Comparison of ENCODE assay signal across 8 cellular contexts in genomic region chr15:88636039-88636438, GRCh38. TPM values are rescaled to one million over a fixed set of nuclear protein-coding genes. Genes with fewer than 3 reads are reported as not detected.
DNase-seq lines count a peak whose midpoint lies in the region; ATAC-seq and TF ChIP-seq lines count a peak whose summit lies in the region.

No MANE protein-coding gene starts in this region.

- H3K9me2 ChIP-seq in OCI-LY1 (ENCODE audit: low read depth, low read length), result no peaks in the 10 kb centered on the region

- ATAC-seq in activated T-cell treated with anti-CD3 and anti-CD28 coated beads, Interleukin-2, amount 50 U/mL, for 72 hours (replicated peaks in 1 of 2), result peak; percentile 14 to 32
- ATAC-seq in stimulated activated naive CD8-positive, alpha-beta T cell treated with anti-CD3 and anti-CD28 coated beads, Interleukin-15, amount 100 ng/mL, for 72 hours, result peak; percentile 6
- ATAC-seq in HG03280 (IDR thresholded peaks at IDR 0.05; ENCODE audit: unreplicated experiment) (no peak), HG03457 (IDR thresholded peaks at IDR 0.05; ENCODE audit: unreplicated experiment) (no peak)

- no peaks in the 10 kb centered on the region for H3K9me3 Mint-ChIP-seq in activated T-cell treated with anti-CD3 and anti-CD28 coated beads, Interleukin-2, amount 50 U/mL, for 72 hours
- H3K9me3 Mint-ChIP-seq in stimulated activated naive CD8-positive, alpha-beta T cell treated with anti-CD3 and anti-CD28 coated beads, Interleukin-15, amount 100 ng/mL, for 72 hours, result no peaks in the 10 kb centered on the region

- peak overlapping the region; percentile 82 for H3K27ac Mint-ChIP-seq in activated T-cell treated with anti-CD3 and anti-CD28 coated beads, Interleukin-2, amount 50 U/mL, for 72 hours
- H3K27ac Mint-ChIP-seq in stimulated activated naive CD8-positive, alpha-beta T cell treated with anti-CD3 and anti-CD28 coated beads, Interleukin-15, amount 100 ng/mL, for 72 hours, result peak overlapping the region; percentile 95 to 98

- H2AFZ ChIP-seq in OCI-LY1 (ENCODE audit: low read length), result no peak overlapping the region

- H3K79me2 ChIP-seq in OCI-LY1 (ENCODE audit: insufficient read depth, low read length), result no peaks in the 10 kb centered on the region

- H4K20me1 ChIP-seq in OCI-LY1 (ENCODE audit: insufficient read depth, low read length), result no peaks in the 10 kb centered on the region

- H3K9ac ChIP-seq in OCI-LY1 (ENCODE audit: low read length), result peak overlapping the region; percentile 41; the same call in 1 of the 2 replicates

- H3K4me3 Mint-ChIP-seq in activated T-cell treated with anti-CD3 and anti-CD28 coated beads, Interleukin-2, amount 50 U/mL, for 72 hours, result peak overlapping the region; percentile 75 to 97
- H3K4me3 Mint-ChIP-seq in stimulated activated naive CD8-positive, alpha-beta T cell treated with anti-CD3 and anti-CD28 coated beads, Interleukin-15, amount 100 ng/mL, for 72 hours, result peak overlapping the region; percentile 87 to 89

- peak; percentile 71 to 73 for DNase-seq in activated T-cell treated with anti-CD3 and anti-CD28 coated beads, Interleukin-2, amount 50 U/mL, for 72 hours
- DNase-seq in islet precursor cell (peak; percentile 87), COR-L47 (lab: John Stamatoyannopoulos, UW) (no peak), NCI-H226 (no peak)
- DNase-seq in stimulated activated naive CD8-positive, alpha-beta T cell treated with anti-CD3 and anti-CD28 coated beads, Interleukin-15, amount 100 ng/mL, for 72 hours, result peak in 1 of 2 donors; percentile 69

- no peaks in the 10 kb centered on the region for H3K9me3 ChIP-seq in OCI-LY1 (ENCODE audit: low read length)

- peaks cover 95% of the 10 kb centered on the region for H3K4me1 Mint-ChIP-seq in activated T-cell treated with anti-CD3 and anti-CD28 coated beads, Interleukin-2, amount 50 U/mL, for 72 hours (ENCODE audit: low read depth)
- peaks cover 92% of the 10 kb centered on the region for H3K4me1 Mint-ChIP-seq in stimulated activated naive CD8-positive, alpha-beta T cell treated with anti-CD3 and anti-CD28 coated beads, Interleukin-15, amount 100 ng/mL, for 72 hours

- no peaks in the 10 kb centered on the region for H3F3A ChIP-seq in OCI-LY1 (ENCODE audit: insufficient read depth, low read length)

- H3K4me3 ChIP-seq in OCI-LY1 (ENCODE audit: low read depth, low read length, poor library complexity, severe bottlenecking), result peak overlapping the region; percentile 7

- H3K36me3 ChIP-seq in OCI-LY1 (ENCODE audit: insufficient read depth, low read length), result peaks cover 30% of the 10 kb centered on the region

- peak overlapping the region; percentile 96 for H3K27ac ChIP-seq in OCI-LY1 (ENCODE audit: low read depth, low read length, poor library complexity, severe bottlenecking)

- TF ChIP-seq CTCF in OCI-LY1 (IDR thresholded peaks at IDR 0.05; ENCODE audit: low read length), result no peak

- H3K36me3 Mint-ChIP-seq in activated T-cell treated with anti-CD3 and anti-CD28 coated beads, Interleukin-2, amount 50 U/mL, for 72 hours (ENCODE audit: insufficient read depth in 2 of 2), result peaks cover 10 to 29% of the 10 kb centered on the region in 2 donors

- H3K27me3 ChIP-seq in OCI-LY1 (ENCODE audit: insufficient read depth, low read length), result no peaks in the 10 kb centered on the region

- peak overlapping the region; percentile 42 for H3K4me2 ChIP-seq in OCI-LY1 (ENCODE audit: low read length)

- peaks cover 70% of the 10 kb centered on the region for H3K4me1 ChIP-seq in OCI-LY1 (ENCODE audit: insufficient read depth, low read length, severe bottlenecking)

- no peaks in the 10 kb centered on the region for H3K27me3 Mint-ChIP-seq in activated T-cell treated with anti-CD3 and anti-CD28 coated beads, Interleukin-2, amount 50 U/mL, for 72 hours (ENCODE audit: low read depth)
- H3K27me3 Mint-ChIP-seq in stimulated activated naive CD8-positive, alpha-beta T cell treated with anti-CD3 and anti-CD28 coated beads, Interleukin-15, amount 100 ng/mL, for 72 hours, result no peaks in the 10 kb centered on the region

RNA-seq across cellular contexts. Expression of gene ISG20, which starts 2.8 kb away (rescaled TPM):
- 100 to 1,000 TPM; 102 to 215 TPM for total RNA-seq in activated T-cell treated with anti-CD3 and anti-CD28 coated beads, Interleukin-2, amount 50 U/mL, for 72 hours

RNA-seq across cellular contexts. Expression of gene AEN, which starts 14.9 kb away (rescaled TPM):
- 100 to 1,000 TPM in 1 of 2 donors, 10 to 100 TPM in 1; 99.4 to 155 TPM for total RNA-seq in activated T-cell treated with anti-CD3 and anti-CD28 coated beads, Interleukin-2, amount 50 U/mL, for 72 hours

Comparison
In these comparisons a context has a peak if more than half of its experiments do, and no peak if none do; other contexts are left out.
1. ATAC-seq: peak in activated T-cell treated with anti-CD3 and anti-CD28 coated beads, Interleukin-2, amount 50 U/mL, for 72 hours (2 of 2) and stimulated activated naive CD8-positive, alpha-beta T cell treated with anti-CD3 and anti-CD28 coated beads, Interleukin-15, amount 100 ng/mL, for 72 hours (single experiment); none in HG03280 (single experiment) and HG03457 (single experiment).
2. DNase-seq: peak in activated T-cell treated with anti-CD3 and anti-CD28 coated beads, Interleukin-2, amount 50 U/mL, for 72 hours (2 of 2) and islet precursor cell (single experiment); none in COR-L47 (single experiment) and NCI-H226 (single experiment).